Comparison of ENCODE assay signal across 21 cellular contexts in the genomic region with DNA sequence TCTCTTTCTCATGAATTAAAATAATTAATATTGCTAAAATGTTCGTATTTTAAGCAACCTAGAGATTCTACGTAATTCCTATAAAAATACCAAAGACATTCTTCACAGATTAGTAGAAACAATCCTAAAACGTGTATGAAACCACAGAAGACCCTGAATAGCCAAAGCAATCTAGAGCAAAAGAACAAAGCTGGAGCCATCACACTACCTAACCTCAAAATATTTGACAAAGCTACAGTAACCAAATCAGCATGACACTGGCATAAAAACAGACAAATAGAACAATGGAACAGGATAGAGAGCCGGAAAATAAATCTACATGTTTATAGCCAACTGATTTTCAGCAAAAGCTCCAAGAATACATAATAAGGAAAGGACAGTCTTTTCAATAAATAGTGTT.
"Had no signal": no experiment of that assay in that cellular context is flagged by ENCODE, and none has a peak within 500 bp of the region (broad histone marks: within the 10 kb centered on the region; RNA-seq: fewer than 3 reads in every experiment).

No MANE protein-coding gene starts in this region.

- H3K9me3 Mint-ChIP-seq: nephron progenitor cell; stimulated activated effector memory CD8-positive, alpha-beta T cell treated with anti-CD3 and anti-CD28 coated beads, Interleukin-12 subunit alpha, Interleukin-12 subunit beta, amount 100 ng/mL, for 72 hours had no signal

- H3K27ac ChIP-seq: lower lobe of right lung, prostate gland, right atrium auricular region, stomach, thyroid gland, vagina had no signal

- H3K27me3 ChIP-seq: right atrium auricular region, stomach, thyroid gland, vagina had no signal

- H3K9me3 ChIP-seq: lower lobe of right lung, prostate gland, right atrium auricular region, stomach, thyroid gland, vagina had no signal

- H3K27ac Mint-ChIP-seq: immature natural killer cell; naive thymus-derived CD8-positive, alpha-beta T cell; nephron progenitor cell; stimulated activated effector memory CD8-positive, alpha-beta T cell treated with anti-CD3 and anti-CD28 coated beads, Interleukin-12 subunit alpha, Interleukin-12 subunit beta, amount 100 ng/mL, for 72 hours had no signal

- H3K4me3 ChIP-seq: lower lobe of right lung, prostate gland, right atrium auricular region, stomach, thyroid gland, vagina had no signal

- ATAC-seq: left colon; left ventricle myocardium superior; lower lobe of right lung; naive thymus-derived CD8-positive, alpha-beta T cell; sciatic nerve; stimulated activated effector memory CD8-positive, alpha-beta T cell treated with anti-CD3 and anti-CD28 coated beads, Interleukin-12 subunit alpha, Interleukin-12 subunit beta, amount 100 ng/mL, for 72 hours had no signal

- H3K4me3 Mint-ChIP-seq: immature natural killer cell; naive thymus-derived CD8-positive, alpha-beta T cell; nephron progenitor cell; stimulated activated effector memory CD8-positive, alpha-beta T cell treated with anti-CD3 and anti-CD28 coated beads, Interleukin-12 subunit alpha, Interleukin-12 subunit beta, amount 100 ng/mL, for 72 hours had no signal

- H3K4me1 ChIP-seq: prostate gland, vagina had no signal

- H3K36me3 Mint-ChIP-seq: immature natural killer cell; naive thymus-derived CD8-positive, alpha-beta T cell; stimulated activated effector memory CD8-positive, alpha-beta T cell treated with anti-CD3 and anti-CD28 coated beads, Interleukin-12 subunit alpha, Interleukin-12 subunit beta, amount 100 ng/mL, for 72 hours had no signal

- H3K4me1 Mint-ChIP-seq: immature natural killer cell; naive thymus-derived CD8-positive, alpha-beta T cell; nephron progenitor cell; stimulated activated effector memory CD8-positive, alpha-beta T cell treated with anti-CD3 and anti-CD28 coated beads, Interleukin-12 subunit alpha, Interleukin-12 subunit beta, amount 100 ng/mL, for 72 hours had no signal

- H3K36me3 ChIP-seq: lower lobe of right lung, prostate gland, right atrium auricular region, stomach, thyroid gland, vagina had no signal

- DNase-seq: hypothalamus; immature natural killer cell; islet precursor cell; kidney glomerular epithelial cell; left colon; left ventricle myocardium superior; lower lobe of right lung; naive thymus-derived CD8-positive, alpha-beta T cell; nephron progenitor cell; nucleus accumbens; stimulated activated CD4-positive, alpha-beta T cell treated with anti-CD3 and anti-CD28 coated beads, Interleukin-2, amount 100 ng/mL, for 24 hours; stimulated activated CD4-positive, alpha-beta T cell treated with anti-CD3 and anti-CD28 coated beads, Interleukin-4, amount 100 ng/mL, for 24 hours; stimulated activated naive CD4-positive, alpha-beta T cell treated with Interleukin-2 at 50 U/mL for 16 hours; stomach; thyroid gland had no signal

- FAIRE-seq: frontal cortex had no signal
